ENCODE assay signal across 8 cellular contexts in genomic region chr7:47573758-47574472, GRCh38. TPM values are rescaled to one million over a fixed set of nuclear protein-coding genes. Genes with fewer than 3 reads are reported as not detected.
A peak's percentile ranks its signal among the peaks of the same experiment; 100 is the strongest.
DNase-seq lines count a peak whose midpoint lies in the region; FAIRE-seq and TF ChIP-seq lines count a peak whose summit lies in the region.

No MANE protein-coding gene starts in this region.

- no peaks in the 10 kb centered on the region for H3K9me3 Mint-ChIP-seq in nephron progenitor cell

- no peak for FAIRE-seq in H1 (lab: Jason Lieb, UNC)

- no peak overlapping the region for H2AFZ ChIP-seq in H1 (ENCODE audit: low read length)

- POLR2A ChIA-PET in H1 (lab: Charles Lee; ENCODE audit: partially characterized antibody): interaction anchor here (1.4 kb wide), 1 partner anchor 9 kb away, joined by 4 read pairs; no protein-coding TSS in a partner anchor

- H3K27ac ChIP-seq in BLaER1 treated with 17β-estradiol and CSF1 and Interleukin-3, amounts not matched to agents 10 nM and 100 nM: peak overlapping the region; percentile 78 to 97 (median 93)
- no peak overlapping the region for H3K27ac ChIP-seq in H1 (ENCODE audit: low read depth, low read length)

- peak overlapping the region; percentile 80; the same call in 1 of the 2 replicates for H2BK12ac ChIP-seq in H1 (ENCODE audit: low read depth, low read length)

- TF ChIP-seq RAD21 in H1 (IDR thresholded peaks at IDR 0.05 in 1 of 2, conservative IDR thresholded peaks at IDR 0.05 in 1 of 2; ENCODE audit: low read depth in 2 of 2, low read length in 2 of 2): no peak

- H2BK20ac ChIP-seq in H1 (ENCODE audit: low read length): no peak overlapping the region

- TF ChIP-seq CTCF in H1 (IDR thresholded peaks at IDR 0.05; ENCODE audit: control extremely low read depth in 1 of 3, insufficient read depth in 1 of 3, low read depth in 1 of 3, low read length in 3 of 3) (no peak), nephron progenitor cell (IDR thresholded peaks at IDR 0.05) (no peak)

- H3K79me2 ChIP-seq in H1 (ENCODE audit: control insufficient read depth in 1 of 2, insufficient read depth in 2 of 2, low read length in 2 of 2): peaks cover 4 to 51% of the 10 kb centered on the region in 2 experiments; a peak in 2 of 4 replicates

- no peak overlapping the region for H4K5ac ChIP-seq in H1 (ENCODE audit: insufficient read length, low read depth, low read length)

- H3K4me1 ChIP-seq in BLaER1 treated with 17β-estradiol and CSF1 and Interleukin-3, amounts not matched to agents 10 nM and 100 nM: peaks cover 96 to 99% (median 98%) of the 10 kb centered on the region in 10 experiments
- peaks cover under 1 to 21% (median 13%) of the 10 kb centered on the region in 4 experiments for H3K4me1 ChIP-seq in H1 (replicated peaks in 1 of 4; ENCODE audit: control insufficient read depth in 3 of 4, insufficient read depth in 4 of 4, low read length in 3 of 4)

- no peak overlapping the region; the same call in 1 of the 2 replicates for H2BK5ac ChIP-seq in H1 (ENCODE audit: low read depth, low read length)

- peaks cover 79% of the 10 kb centered on the region for H3K4me1 Mint-ChIP-seq in nephron progenitor cell

- peaks cover 4% of the 10 kb centered on the region for H3K27me3 Mint-ChIP-seq in nephron progenitor cell (ENCODE audit: low read depth, poor library complexity)

- no peak overlapping the region for H3K23ac ChIP-seq in H1 (ENCODE audit: insufficient read length)

- CTCF ChIA-PET in H1 (lab: Charles Lee; ENCODE audit: partially characterized antibody): no interaction called here

- H4K8ac ChIP-seq in H1 (ENCODE audit: extremely low read depth, insufficient read depth, low read length): no peak overlapping the region

- no peaks in the 10 kb centered on the region; a peak in 2 of 22 replicates for H4K20me1 ChIP-seq in BLaER1 treated with 17β-estradiol and CSF1 and Interleukin-3, amounts not matched to agents 10 nM and 100 nM
- peaks cover 0 to 3% of the 10 kb centered on the region in 2 experiments for H4K20me1 ChIP-seq in H1 (replicated peaks in 1 of 2; ENCODE audit: control insufficient read depth in 1 of 2, insufficient read depth in 2 of 2, low read length in 2 of 2)

- H2BK15ac ChIP-seq in H1 (ENCODE audit: low read length): peak overlapping the region; percentile 18; the same call in 1 of the 2 replicates

- H2AK5ac ChIP-seq in H1 (ENCODE audit: low read depth, low read length): no peak overlapping the region

- H4K91ac ChIP-seq in H1 (replicated peaks; ENCODE audit: insufficient read length, low read length): no peak overlapping the region

- peak overlapping the region; percentile 66 for H3K4me3 Mint-ChIP-seq in nephron progenitor cell

- H2BK120ac ChIP-seq in H1 (replicated peaks; ENCODE audit: low read depth, low read length): peak overlapping the region; percentile 0

- H3K4ac ChIP-seq in H1 (replicated peaks; ENCODE audit: insufficient read length, low read depth, low read length): no peak overlapping the region

- peaks cover 0 to 12% (median 4%) of the 10 kb centered on the region in 11 experiments; a peak in 8 of 22 replicates for H3K9me3 ChIP-seq in BLaER1 treated with 17β-estradiol and CSF1 and Interleukin-3, amounts not matched to agents 10 nM and 100 nM (replicated peaks in 1 of 11)
- H3K9me3 ChIP-seq in H1 (ENCODE audit: insufficient read depth in 2 of 2, low read depth in 1 of 2, low read length in 1 of 2): no peaks in the 10 kb centered on the region

- no peak overlapping the region for H3K18ac ChIP-seq in H1 (ENCODE audit: extremely low read depth, low read length)

- H3K9ac ChIP-seq in BLaER1 treated with 17β-estradiol and CSF1 and Interleukin-3, amounts not matched to agents 10 nM and 100 nM: peak overlapping the region; percentile 73 to 94 (median 84)
- no peak overlapping the region for H3K9ac ChIP-seq in H1 (replicated peaks in 1 of 4; ENCODE audit: extremely low read depth in 1 of 4, low read depth in 3 of 4, low read length in 3 of 4)

- H3K14ac ChIP-seq in H1 (ENCODE audit: insufficient read length): no peak overlapping the region

- WGBS in H1 (ENCODE audit: extremely low coverage in 1 of 2, insufficient coverage in 1 of 2, insufficient read length in 1 of 2, insufficient replicate concordance in 2 of 2, low coverage in 1 of 2, low lambda C conversion rate in 2 of 2, missing lambda C conversion rate in 1 of 2), 2 experiments: 92% methylated on average over 11 of the region's 11 CpGs; no CpG with 5 or more reads in 1 of the 2 experiments

- peaks cover 16% of the 10 kb centered on the region for H3K79me1 ChIP-seq in H1 (ENCODE audit: low read depth, low read length)

- H3K4me2 ChIP-seq in BLaER1 treated with 17β-estradiol and CSF1 and Interleukin-3, amounts not matched to agents 10 nM and 100 nM: peak overlapping the region; percentile 86 to 99 (median 96)
- 0 out of 4 replicates have a peak overlapping the region, but pooled peaks of 1 of the 2 experiments have one; percentile 13 for H3K4me2 ChIP-seq in H1 (ENCODE audit: insufficient read depth in 1 of 2, low read depth in 2 of 2, low read length in 2 of 2)

- TF ChIP-seq POLR2A in H1 (IDR thresholded peaks at IDR 0.05; ENCODE audit: control extremely low read depth in 1 of 2, low read depth in 2 of 2, low read length in 2 of 2): no peak

- H3K27me3 ChIP-seq in BLaER1 treated with 17β-estradiol and CSF1 and Interleukin-3, amounts not matched to agents 10 nM and 100 nM: no peaks in the 10 kb centered on the region
- H3K27me3 ChIP-seq in H1 (replicated peaks in 1 of 4; ENCODE audit: control insufficient read depth in 3 of 4, extremely low read depth in 1 of 4, insufficient read depth in 3 of 4, low read length in 3 of 4): no peaks in the 10 kb centered on the region

- TF ChIP-seq EP300 in H1 (IDR thresholded peaks at IDR 0.05; ENCODE audit: borderline replicate concordance in 1 of 2, low read depth in 2 of 2, low read length in 2 of 2): no peak

- no peak overlapping the region for H3K56ac ChIP-seq in H1 (replicated peaks; ENCODE audit: insufficient read length, low read depth, low read length)

- H3K36me3 ChIP-seq in BLaER1 treated with 17β-estradiol and CSF1 and Interleukin-3, amounts not matched to agents 10 nM and 100 nM: peaks cover 0 to 25% (median 0%) of the 10 kb centered on the region in 11 experiments; a peak in 11 of 22 replicates
- no peaks in the 10 kb centered on the region for H3K36me3 ChIP-seq in H1 (ENCODE audit: control insufficient read depth in 2 of 4, insufficient read depth in 4 of 4, low read length in 3 of 4)

- H3K23me2 ChIP-seq in H1 (ENCODE audit: low read depth, low read length): no peaks in the 10 kb centered on the region; the same call in 1 of the 2 replicates

- DNase-seq in NOMO-1 (lab: John Stamatoyannopoulos, UW; ENCODE audit: unreplicated experiment in 2 of 2) (peak; percentile 25 to 80), H1 (ENCODE audit: low read depth in 1 of 2, low spot score in 2 of 2) (no peak), nephron progenitor cell (no peak), cortex of kidney (lab: John Stamatoyannopoulos, UW) (no peak), T1000 (lab: John Stamatoyannopoulos, UW) (no peak), SIG-M5 (lab: John Stamatoyannopoulos, UW) (no peak)
- DNase-seq in activated CD8-positive, alpha-beta memory T cell treated with anti-CD3 and anti-CD28 coated beads, Interleukin-2, amount 50 U/mL, for 48 hours: no peak

- H3K4me3 ChIP-seq in BLaER1 treated with 17β-estradiol and CSF1 and Interleukin-3, amounts not matched to agents 10 nM and 100 nM: peak overlapping the region; percentile 13 to 48 (median 38); a peak in 14 of 20 replicates
- no peak overlapping the region for H3K4me3 ChIP-seq in H1 (ENCODE audit: extremely low read depth in 1 of 4, insufficient read depth in 2 of 4, low read depth in 3 of 4, low read length in 4 of 4)

- peak overlapping the region; percentile 79 for H3K27ac Mint-ChIP-seq in nephron progenitor cell

- peaks cover 32% of the 10 kb centered on the region for H3K36me3 Mint-ChIP-seq in nephron progenitor cell (ENCODE audit: low read depth)

TF ChIP-seq in H1, 55 proteins besides CTCF, POLR2A, EP300 and RAD21 (continues in another document):
- TF ChIP-seq TBP (IDR thresholded peaks at IDR 0.05; ENCODE audit: low read depth, low read length) (no peak), ZNF274 (IDR thresholded peaks at IDR 0.05; ENCODE audit: borderline replicate concordance, extremely low read depth, low read length) (no peak), SP2 (IDR thresholded peaks at IDR 0.05; ENCODE audit: low read length) (no peak), HDAC2 (IDR thresholded peaks at IDR 0.05; ENCODE audit: borderline replicate concordance in 1 of 2, low read depth in 2 of 2, low read length in 2 of 2) (no peak), KDM4A (IDR thresholded peaks at IDR 0.05; ENCODE audit: low read depth, low read length, severe bottlenecking) (no peak), PHF8 (conservative IDR thresholded peaks at IDR 0.05; ENCODE audit: low read depth, low read length) (no peak), ATF2 (IDR thresholded peaks at IDR 0.05; ENCODE audit: low read length) (no peak), TAF1 (IDR thresholded peaks at IDR 0.05; ENCODE audit: low read depth, low read length) (no peak), JUN (IDR thresholded peaks at IDR 0.05; ENCODE audit: low read depth, low read length) (no peak), CHD2 (IDR thresholded peaks at IDR 0.05; ENCODE audit: low read length) (no peak), JUND (IDR thresholded peaks at IDR 0.05; ENCODE audit: low read length) (no peak), YY1 (IDR thresholded peaks at IDR 0.05; ENCODE audit: low read depth, low read length) (no peak), FOSL1 (IDR thresholded peaks at IDR 0.05; ENCODE audit: insufficient read depth, low read depth, low read length) (no peak)

RNA-seq across cellular contexts. Expression of gene TNS3, which starts 8.0 kb away (rescaled TPM):
- 24.2 TPM in 2 replicates for total RNA-seq in H1 (2021; fragmentation: NEBNext Ultra II Directional; extraction: Animal tissue kit (Norgen Biotek cat#: 25700))
- polyA plus RNA-seq in H1 (2011; rRNA removed): 11.9 and 14.7 TPM in 2 replicates
- polyA plus RNA-seq in H1 (2011; cell fraction: cytosol; rRNA removed): 11.5 TPM
- 24.3 TPM for polyA plus RNA-seq in H1 (2011; cell fraction: nucleus; rRNA removed)
- 12.6 to 15.2 TPM (median 13.6 TPM) in 4 replicates for polyA plus RNA-seq in H1 (2012, experiment 1 of 2)
- polyA plus RNA-seq in H1 (2012, experiment 2 of 2): 7.5 TPM
- 6.6 TPM for polyA plus RNA-seq in H1 (2013, experiment 1 of 2)
- polyA plus RNA-seq in H1 (2013, experiment 2 of 2): 6.0 TPM
- polyA minus RNA-seq in H1 (2011; rRNA and poly(A)+ RNA removed): 54.4 and 72.3 TPM in 2 replicates
- 17.2 TPM for polyA minus RNA-seq in H1 (2011; cell fraction: cytosol; rRNA and poly(A)+ RNA removed)
- 43.9 TPM for polyA minus RNA-seq in H1 (2011; cell fraction: nucleus; rRNA and poly(A)+ RNA removed)

Comparison
In these comparisons a context has a peak if more than half of its experiments do, and no peak if none do; other contexts are left out.
1. H3K4me3 ChIP-seq: peak in BLaER1 treated with 17β-estradiol and CSF1 and Interleukin-3, amounts not matched to agents 10 nM and 100 nM (10 of 10); none in H1 (0 of 4).
2. H3K9ac ChIP-seq: peak in BLaER1 treated with 17β-estradiol and CSF1 and Interleukin-3, amounts not matched to agents 10 nM and 100 nM (11 of 11); none in H1 (0 of 4).
3. DNase-seq: peak in NOMO-1 (2 of 2); none in H1 (0 of 2), nephron progenitor cell (single experiment), cortex of kidney (single experiment), T1000 (single experiment), SIG-M5 (single experiment) and activated CD8-positive, alpha-beta memory T cell treated with anti-CD3 and anti-CD28 coated beads, Interleukin-2, amount 50 U/mL, for 48 hours (single experiment).